Comparison of ENCODE assay signal across 17 cellular contexts in genomic region chr4:7821245-7822165, GRCh38.
DNase-seq lines count a peak whose midpoint lies in the region; ATAC-seq and TF ChIP-seq lines count a peak whose summit lies in the region.
"Had no signal": no experiment of that assay in that cellular context is flagged by ENCODE, and none has a peak within 500 bp of the region (broad histone marks: within the 10 kb centered on the region; RNA-seq: fewer than 3 reads in every experiment).

No MANE protein-coding gene starts in this region.

- H3K27me3 Mint-ChIP-seq in activated CD8-positive, alpha-beta memory T cell treated with anti-CD3 and anti-CD28 coated beads, Interleukin-2, amount 10 ng/mL, durations not matched to agents 7 days and 5 days = no peaks in the 10 kb centered on the region
- no peaks in the 10 kb centered on the region for H3K27me3 Mint-ChIP-seq in activated T-cell treated with anti-CD3 and anti-CD28 coated beads, Interleukin-2, amount 50 U/mL, for 24 hours
- H3K27me3 Mint-ChIP-seq: central memory CD8-positive, alpha-beta T cell had no signal

- H3K27ac Mint-ChIP-seq in activated CD8-positive, alpha-beta memory T cell treated with anti-CD3 and anti-CD28 coated beads, Interleukin-2, amount 10 ng/mL, durations not matched to agents 7 days and 5 days = no peak overlapping the region
- no peak overlapping the region for H3K27ac Mint-ChIP-seq in activated T-cell treated with anti-CD3 and anti-CD28 coated beads, Interleukin-2, amount 50 U/mL, for 24 hours

- peaks cover 92% of the 10 kb centered on the region for H3K79me2 ChIP-seq in osteoblast (ENCODE audit: insufficient read depth, low read length)

- H3K27me3 ChIP-seq in osteoblast (ENCODE audit: insufficient read depth, low read length) (no peaks in the 10 kb centered on the region), aorta (ENCODE audit: control insufficient read depth in 1 of 2, insufficient read depth in 2 of 2, low read length in 1 of 2) (no peaks in the 10 kb centered on the region)
- H3K27me3 ChIP-seq: testis had no signal

- no peak overlapping the region for H3K4me3 ChIP-seq in osteoblast (ENCODE audit: insufficient read depth, low read length)
- H3K4me3 ChIP-seq in aorta (ENCODE audit: low read length in 2 of 2) = no peak overlapping the region
- H3K4me3 ChIP-seq: testis had no signal

- intact Hi-C loops in aorta (cut with DNase I) = no loop called here

- no peaks in the 10 kb centered on the region for H4K20me1 ChIP-seq in osteoblast (ENCODE audit: insufficient read depth, low read length)

- no peak overlapping the region for H3K4me3 Mint-ChIP-seq in activated CD8-positive, alpha-beta memory T cell treated with anti-CD3 and anti-CD28 coated beads, Interleukin-2, amount 10 ng/mL, durations not matched to agents 7 days and 5 days
- H3K4me3 Mint-ChIP-seq in activated T-cell treated with anti-CD3 and anti-CD28 coated beads, Interleukin-2, amount 50 U/mL, for 24 hours = no peak overlapping the region
- H3K4me3 Mint-ChIP-seq: central memory CD8-positive, alpha-beta T cell had no signal

- no peak overlapping the region for H2AFZ ChIP-seq in osteoblast (ENCODE audit: low read length)

- peaks cover 1% of the 10 kb centered on the region for H3K36me3 Mint-ChIP-seq in activated CD8-positive, alpha-beta memory T cell treated with anti-CD3 and anti-CD28 coated beads, Interleukin-2, amount 10 ng/mL, durations not matched to agents 7 days and 5 days
- H3K36me3 Mint-ChIP-seq in activated T-cell treated with anti-CD3 and anti-CD28 coated beads, Interleukin-2, amount 50 U/mL, for 24 hours (ENCODE audit: low read depth) = peaks cover 31% of the 10 kb centered on the region

- peak; percentile 49 for ATAC-seq in activated CD8-positive, alpha-beta memory T cell treated with anti-CD3 and anti-CD28 coated beads, Interleukin-2, amount 10 ng/mL, durations not matched to agents 7 days and 5 days
- ATAC-seq in aorta (ENCODE audit: low FRiP score) = peak; percentile 36

- no peaks in the 10 kb centered on the region for H3K9me3 Mint-ChIP-seq in activated CD8-positive, alpha-beta memory T cell treated with anti-CD3 and anti-CD28 coated beads, Interleukin-2, amount 10 ng/mL, durations not matched to agents 7 days and 5 days (ENCODE audit: low read depth)
- H3K9me3 Mint-ChIP-seq in activated T-cell treated with anti-CD3 and anti-CD28 coated beads, Interleukin-2, amount 50 U/mL, for 24 hours = no peaks in the 10 kb centered on the region
- H3K9me3 Mint-ChIP-seq: central memory CD8-positive, alpha-beta T cell had no signal

- H3K36me3 ChIP-seq in osteoblast (ENCODE audit: insufficient read depth, low read length) = peaks cover 91% of the 10 kb centered on the region
- no peaks in the 10 kb centered on the region for H3K36me3 ChIP-seq in aorta (ENCODE audit: control insufficient read depth in 1 of 2, insufficient read depth in 2 of 2, low read length in 1 of 2)

- no peak for TF ChIP-seq CTCF in osteoblast (IDR thresholded peaks at IDR 0.05; ENCODE audit: extremely low read depth, low read depth, low read length)

- H3K4me1 ChIP-seq in osteoblast (ENCODE audit: insufficient read depth, low read length) (peaks cover 71% of the 10 kb centered on the region), aorta (ENCODE audit: control insufficient read depth in 1 of 2, insufficient read depth in 2 of 2, low read length in 2 of 2) (no peaks in the 10 kb centered on the region)

- H3K4me1 Mint-ChIP-seq in activated CD8-positive, alpha-beta memory T cell treated with anti-CD3 and anti-CD28 coated beads, Interleukin-2, amount 10 ng/mL, durations not matched to agents 7 days and 5 days = peaks cover 13% of the 10 kb centered on the region
- peaks cover 5% of the 10 kb centered on the region for H3K4me1 Mint-ChIP-seq in activated T-cell treated with anti-CD3 and anti-CD28 coated beads, Interleukin-2, amount 50 U/mL, for 24 hours (ENCODE audit: low read depth)

- H3K9me3 ChIP-seq in osteoblast (ENCODE audit: low read depth, low read length) = no peaks in the 10 kb centered on the region
- H3K9me3 ChIP-seq in aorta (ENCODE audit: control insufficient read depth, low read length) = no peaks in the 10 kb centered on the region
- H3K9me3 ChIP-seq: testis had no signal

- DNase-seq in activated CD8-positive, alpha-beta memory T cell treated with anti-CD3 and anti-CD28 coated beads, Interleukin-2, amount 10 ng/mL, durations not matched to agents 7 days and 5 days = no peak
- no peak for DNase-seq in activated CD8-positive, alpha-beta memory T cell treated with anti-CD3 and anti-CD28 coated beads, Interleukin-2, amount 50 U/mL, for 48 hours
- DNase-seq in fibroblast of peridontal ligament (ENCODE audit: extremely low read depth) (peak; percentile 80), osteoblast (ENCODE audit: insufficient read length, low spot score, missing footprints) (no peak), aorta (no peak), NCI-H1105 (lab: John Stamatoyannopoulos, UW) (no peak)
- no peak for DNase-seq in stimulated activated CD4-positive, alpha-beta T cell treated with anti-CD3 and anti-CD28 coated beads, Interleukin-4, amount 100 ng/mL, for 24 hours
- DNase-seq in activated T-cell treated with anti-CD3 and anti-CD28 coated beads, Interleukin-2, amount 50 U/mL, for 24 hours = no peak
- DNase-seq: ACHN; activated CD4-positive, alpha-beta T cell treated with anti-CD3 and anti-CD28 coated beads, Interleukin-2, amount 50 U/mL, for 4 hours; activated gamma-delta T cell treated with Interleukin-2 at 50 U/mL for 16 hours; Calu3; NCI-H1417; NCI-H526; RPMI8226; testis had no signal

- CTCF ChIA-PET in activated CD8-positive, alpha-beta memory T cell treated with anti-CD3 and anti-CD28 coated beads, Interleukin-2, amount 10 ng/mL, durations not matched to agents 7 days and 5 days (lab: Charles Lee) = interaction anchor here (0.6 to 5.5 kb wide), 6 partner anchors 18 to 159 kb away, joined by 3 to 42 read pairs (median 3); no protein-coding TSS in a partner anchor

- peak overlapping the region; percentile 37 for H3K27ac ChIP-seq in osteoblast (ENCODE audit: low read depth, low read length)
- no peak overlapping the region for H3K27ac ChIP-seq in aorta (ENCODE audit: low read depth in 1 of 2, low read length in 2 of 2)

- H3K4me2 ChIP-seq in osteoblast (ENCODE audit: insufficient read depth, low read length) = no peak overlapping the region

- 71% methylated on average over 11 of the region's 11 CpGs for WGBS in aorta, 2 donors
